1 cellular context compared by ENCODE assay signal in the genomic region with DNA sequence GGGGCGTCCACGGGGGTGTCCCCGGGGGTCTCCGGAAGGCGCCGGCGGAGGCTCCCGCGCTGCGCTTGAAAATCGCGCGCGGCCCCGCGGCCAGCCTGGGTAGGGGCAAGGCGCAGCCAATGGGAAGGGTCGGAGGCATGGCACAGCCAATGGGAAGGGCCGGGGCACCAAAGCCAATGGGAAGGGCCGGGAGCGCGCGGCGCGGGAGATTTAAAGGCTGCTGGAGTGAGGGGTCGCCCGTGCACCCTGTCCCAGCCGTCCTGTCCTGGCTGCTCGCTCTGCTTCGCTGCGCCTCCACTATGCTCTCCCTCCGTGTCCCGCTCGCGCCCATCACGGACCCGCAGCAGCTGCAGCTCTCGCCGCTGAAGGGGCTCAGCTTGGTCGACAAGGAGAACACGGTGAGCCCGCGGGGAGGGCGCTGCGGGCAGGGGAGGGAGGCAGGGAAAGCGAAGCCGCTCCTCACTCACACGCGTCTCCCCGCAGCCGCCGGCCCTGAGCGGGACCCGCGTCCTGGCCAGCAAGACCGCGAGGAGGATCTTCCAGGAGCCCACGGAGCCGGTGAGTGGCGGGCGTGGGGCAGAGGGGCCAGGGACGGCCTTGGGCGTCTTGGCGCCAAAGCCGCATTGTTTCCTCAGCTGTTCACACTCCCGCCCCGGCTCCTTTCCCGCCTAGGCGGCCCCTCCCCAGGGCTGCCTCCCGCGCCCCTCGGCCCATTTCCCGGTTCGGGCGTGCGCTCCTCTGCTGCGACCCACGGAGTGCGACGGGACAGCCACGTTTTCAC.
TF ChIP-seq lines count a peak whose summit lies in the region.

A gene (plus strand): TSS at position 240 of the 781 bp plus-strand sequence. CDS start 60 bp downstream, at position 300.

TF ChIP-seq in K562, 482 proteins besides CTCF, POLR2A, EP300 and RAD21 (continued from another document):
- TF ChIP-seq, protein P1, sequence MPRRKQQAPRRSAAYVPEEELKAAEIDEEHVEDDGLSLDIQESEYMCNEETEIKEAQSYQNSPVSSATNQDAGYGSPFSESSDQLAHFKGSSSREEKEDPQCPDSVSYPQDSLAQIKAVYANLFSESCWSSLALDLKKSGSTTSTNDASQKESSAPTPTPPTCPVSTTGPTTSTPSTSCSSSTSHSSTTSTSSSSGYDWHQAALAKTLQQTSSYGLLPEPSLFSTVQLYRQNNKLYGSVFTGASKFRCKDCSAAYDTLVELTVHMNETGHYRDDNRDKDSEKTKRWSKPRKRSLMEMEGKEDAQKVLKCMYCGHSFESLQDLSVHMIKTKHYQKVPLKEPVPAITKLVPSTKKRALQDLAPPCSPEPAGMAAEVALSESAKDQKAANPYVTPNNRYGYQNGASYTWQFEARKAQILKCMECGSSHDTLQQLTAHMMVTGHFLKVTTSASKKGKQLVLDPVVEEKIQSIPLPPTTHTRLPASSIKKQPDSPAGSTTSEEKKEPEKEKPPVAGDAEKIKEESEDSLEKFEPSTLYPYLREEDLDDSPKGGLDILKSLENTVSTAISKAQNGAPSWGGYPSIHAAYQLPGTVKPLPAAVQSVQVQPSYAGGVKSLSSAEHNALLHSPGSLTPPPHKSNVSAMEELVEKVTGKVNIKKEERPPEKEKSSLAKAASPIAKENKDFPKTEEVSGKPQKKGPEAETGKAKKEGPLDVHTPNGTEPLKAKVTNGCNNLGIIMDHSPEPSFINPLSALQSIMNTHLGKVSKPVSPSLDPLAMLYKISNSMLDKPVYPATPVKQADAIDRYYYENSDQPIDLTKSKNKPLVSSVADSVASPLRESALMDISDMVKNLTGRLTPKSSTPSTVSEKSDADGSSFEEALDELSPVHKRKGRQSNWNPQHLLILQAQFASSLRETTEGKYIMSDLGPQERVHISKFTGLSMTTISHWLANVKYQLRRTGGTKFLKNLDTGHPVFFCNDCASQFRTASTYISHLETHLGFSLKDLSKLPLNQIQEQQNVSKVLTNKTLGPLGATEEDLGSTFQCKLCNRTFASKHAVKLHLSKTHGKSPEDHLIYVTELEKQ (CRISPR knock-in tag; IDR thresholded peaks at IDR 0.05) = no peak
- TF ChIP-seq FOS (IDR thresholded peaks at IDR 0.05; ENCODE audit: extremely low read depth, insufficient read length) (peak; percentile 96), PHF8 (IDR thresholded peaks at IDR 0.05; ENCODE audit: borderline replicate concordance, low read length) (peak; percentile 74; the same call in 1 of the 2 replicates), CHD2 (IDR thresholded peaks at IDR 0.05; ENCODE audit: low read depth, low read length) (peak; percentile 78), POLR2AphosphoS5 (IDR thresholded peaks at IDR 0.05; ENCODE audit: control insufficient read depth, insufficient read depth, low read depth, low read length) (peak; percentile 96), ZNF12 (CRISPR knock-in tag; IDR thresholded peaks at IDR 0.05) (no peak), TAF7 (tag; IDR thresholded peaks at IDR 0.05) (peak; percentile 82), ZNF586 (CRISPR knock-in tag; conservative IDR thresholded peaks at IDR 0.05) (no peak), MXI1 (IDR thresholded peaks at IDR 0.05; ENCODE audit: low read depth, low read length) (0 out of 2 replicates have a peak, but pooled peaks have one; percentile 57), FUS (optimal IDR thresholded peaks at IDR 0.05; ENCODE audit: low read depth, low read length) (peak; percentile 24), FOXK1 (CRISPR knock-in tag; IDR thresholded peaks at IDR 0.05; ENCODE audit: borderline replicate concordance) (peak; percentile 45; the same call in 1 of the 2 replicates), SP1 (CRISPR knock-in tag; IDR thresholded peaks at IDR 0.05) (peak; percentile 83), TRIM28 (IDR thresholded peaks at IDR 0.05) (peak; percentile 38; the same call in 1 of the 2 replicates), YY1 (IDR thresholded peaks at IDR 0.05; ENCODE audit: borderline replicate concordance in 1 of 3, control insufficient read depth in 1 of 3, extremely low read depth in 1 of 3, insufficient read depth in 3 of 3, insufficient read length in 1 of 3, insufficient replicate concordance in 2 of 3, low read depth in 1 of 3, low read length in 2 of 3) (peak in 2 of 3 experiments; percentile 51 to 53), SETDB1 (IDR thresholded peaks at IDR 0.05; ENCODE audit: low read length) (no peak)
- TF ChIP-seq, protein P2, sequence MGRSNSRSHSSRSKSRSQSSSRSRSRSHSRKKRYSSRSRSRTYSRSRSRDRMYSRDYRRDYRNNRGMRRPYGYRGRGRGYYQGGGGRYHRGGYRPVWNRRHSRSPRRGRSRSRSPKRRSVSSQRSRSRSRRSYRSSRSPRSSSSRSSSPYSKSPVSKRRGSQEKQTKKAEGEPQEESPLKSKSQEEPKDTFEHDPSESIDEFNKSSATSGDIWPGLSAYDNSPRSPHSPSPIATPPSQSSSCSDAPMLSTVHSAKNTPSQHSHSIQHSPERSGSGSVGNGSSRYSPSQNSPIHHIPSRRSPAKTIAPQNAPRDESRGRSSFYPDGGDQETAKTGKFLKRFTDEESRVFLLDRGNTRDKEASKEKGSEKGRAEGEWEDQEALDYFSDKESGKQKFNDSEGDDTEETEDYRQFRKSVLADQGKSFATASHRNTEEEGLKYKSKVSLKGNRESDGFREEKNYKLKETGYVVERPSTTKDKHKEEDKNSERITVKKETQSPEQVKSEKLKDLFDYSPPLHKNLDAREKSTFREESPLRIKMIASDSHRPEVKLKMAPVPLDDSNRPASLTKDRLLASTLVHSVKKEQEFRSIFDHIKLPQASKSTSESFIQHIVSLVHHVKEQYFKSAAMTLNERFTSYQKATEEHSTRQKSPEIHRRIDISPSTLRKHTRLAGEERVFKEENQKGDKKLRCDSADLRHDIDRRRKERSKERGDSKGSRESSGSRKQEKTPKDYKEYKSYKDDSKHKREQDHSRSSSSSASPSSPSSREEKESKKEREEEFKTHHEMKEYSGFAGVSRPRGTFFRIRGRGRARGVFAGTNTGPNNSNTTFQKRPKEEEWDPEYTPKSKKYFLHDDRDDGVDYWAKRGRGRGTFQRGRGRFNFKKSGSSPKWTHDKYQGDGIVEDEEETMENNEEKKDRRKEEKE (IDR thresholded peaks at IDR 0.05; ENCODE audit: borderline replicate concordance in 1 of 2, control insufficient read depth in 1 of 2, low read depth in 2 of 2, low read length in 1 of 2) = peak in 1 of 2 experiments; percentile 60; a peak in 1 of 4 replicates
- TF ChIP-seq, protein P3, sequence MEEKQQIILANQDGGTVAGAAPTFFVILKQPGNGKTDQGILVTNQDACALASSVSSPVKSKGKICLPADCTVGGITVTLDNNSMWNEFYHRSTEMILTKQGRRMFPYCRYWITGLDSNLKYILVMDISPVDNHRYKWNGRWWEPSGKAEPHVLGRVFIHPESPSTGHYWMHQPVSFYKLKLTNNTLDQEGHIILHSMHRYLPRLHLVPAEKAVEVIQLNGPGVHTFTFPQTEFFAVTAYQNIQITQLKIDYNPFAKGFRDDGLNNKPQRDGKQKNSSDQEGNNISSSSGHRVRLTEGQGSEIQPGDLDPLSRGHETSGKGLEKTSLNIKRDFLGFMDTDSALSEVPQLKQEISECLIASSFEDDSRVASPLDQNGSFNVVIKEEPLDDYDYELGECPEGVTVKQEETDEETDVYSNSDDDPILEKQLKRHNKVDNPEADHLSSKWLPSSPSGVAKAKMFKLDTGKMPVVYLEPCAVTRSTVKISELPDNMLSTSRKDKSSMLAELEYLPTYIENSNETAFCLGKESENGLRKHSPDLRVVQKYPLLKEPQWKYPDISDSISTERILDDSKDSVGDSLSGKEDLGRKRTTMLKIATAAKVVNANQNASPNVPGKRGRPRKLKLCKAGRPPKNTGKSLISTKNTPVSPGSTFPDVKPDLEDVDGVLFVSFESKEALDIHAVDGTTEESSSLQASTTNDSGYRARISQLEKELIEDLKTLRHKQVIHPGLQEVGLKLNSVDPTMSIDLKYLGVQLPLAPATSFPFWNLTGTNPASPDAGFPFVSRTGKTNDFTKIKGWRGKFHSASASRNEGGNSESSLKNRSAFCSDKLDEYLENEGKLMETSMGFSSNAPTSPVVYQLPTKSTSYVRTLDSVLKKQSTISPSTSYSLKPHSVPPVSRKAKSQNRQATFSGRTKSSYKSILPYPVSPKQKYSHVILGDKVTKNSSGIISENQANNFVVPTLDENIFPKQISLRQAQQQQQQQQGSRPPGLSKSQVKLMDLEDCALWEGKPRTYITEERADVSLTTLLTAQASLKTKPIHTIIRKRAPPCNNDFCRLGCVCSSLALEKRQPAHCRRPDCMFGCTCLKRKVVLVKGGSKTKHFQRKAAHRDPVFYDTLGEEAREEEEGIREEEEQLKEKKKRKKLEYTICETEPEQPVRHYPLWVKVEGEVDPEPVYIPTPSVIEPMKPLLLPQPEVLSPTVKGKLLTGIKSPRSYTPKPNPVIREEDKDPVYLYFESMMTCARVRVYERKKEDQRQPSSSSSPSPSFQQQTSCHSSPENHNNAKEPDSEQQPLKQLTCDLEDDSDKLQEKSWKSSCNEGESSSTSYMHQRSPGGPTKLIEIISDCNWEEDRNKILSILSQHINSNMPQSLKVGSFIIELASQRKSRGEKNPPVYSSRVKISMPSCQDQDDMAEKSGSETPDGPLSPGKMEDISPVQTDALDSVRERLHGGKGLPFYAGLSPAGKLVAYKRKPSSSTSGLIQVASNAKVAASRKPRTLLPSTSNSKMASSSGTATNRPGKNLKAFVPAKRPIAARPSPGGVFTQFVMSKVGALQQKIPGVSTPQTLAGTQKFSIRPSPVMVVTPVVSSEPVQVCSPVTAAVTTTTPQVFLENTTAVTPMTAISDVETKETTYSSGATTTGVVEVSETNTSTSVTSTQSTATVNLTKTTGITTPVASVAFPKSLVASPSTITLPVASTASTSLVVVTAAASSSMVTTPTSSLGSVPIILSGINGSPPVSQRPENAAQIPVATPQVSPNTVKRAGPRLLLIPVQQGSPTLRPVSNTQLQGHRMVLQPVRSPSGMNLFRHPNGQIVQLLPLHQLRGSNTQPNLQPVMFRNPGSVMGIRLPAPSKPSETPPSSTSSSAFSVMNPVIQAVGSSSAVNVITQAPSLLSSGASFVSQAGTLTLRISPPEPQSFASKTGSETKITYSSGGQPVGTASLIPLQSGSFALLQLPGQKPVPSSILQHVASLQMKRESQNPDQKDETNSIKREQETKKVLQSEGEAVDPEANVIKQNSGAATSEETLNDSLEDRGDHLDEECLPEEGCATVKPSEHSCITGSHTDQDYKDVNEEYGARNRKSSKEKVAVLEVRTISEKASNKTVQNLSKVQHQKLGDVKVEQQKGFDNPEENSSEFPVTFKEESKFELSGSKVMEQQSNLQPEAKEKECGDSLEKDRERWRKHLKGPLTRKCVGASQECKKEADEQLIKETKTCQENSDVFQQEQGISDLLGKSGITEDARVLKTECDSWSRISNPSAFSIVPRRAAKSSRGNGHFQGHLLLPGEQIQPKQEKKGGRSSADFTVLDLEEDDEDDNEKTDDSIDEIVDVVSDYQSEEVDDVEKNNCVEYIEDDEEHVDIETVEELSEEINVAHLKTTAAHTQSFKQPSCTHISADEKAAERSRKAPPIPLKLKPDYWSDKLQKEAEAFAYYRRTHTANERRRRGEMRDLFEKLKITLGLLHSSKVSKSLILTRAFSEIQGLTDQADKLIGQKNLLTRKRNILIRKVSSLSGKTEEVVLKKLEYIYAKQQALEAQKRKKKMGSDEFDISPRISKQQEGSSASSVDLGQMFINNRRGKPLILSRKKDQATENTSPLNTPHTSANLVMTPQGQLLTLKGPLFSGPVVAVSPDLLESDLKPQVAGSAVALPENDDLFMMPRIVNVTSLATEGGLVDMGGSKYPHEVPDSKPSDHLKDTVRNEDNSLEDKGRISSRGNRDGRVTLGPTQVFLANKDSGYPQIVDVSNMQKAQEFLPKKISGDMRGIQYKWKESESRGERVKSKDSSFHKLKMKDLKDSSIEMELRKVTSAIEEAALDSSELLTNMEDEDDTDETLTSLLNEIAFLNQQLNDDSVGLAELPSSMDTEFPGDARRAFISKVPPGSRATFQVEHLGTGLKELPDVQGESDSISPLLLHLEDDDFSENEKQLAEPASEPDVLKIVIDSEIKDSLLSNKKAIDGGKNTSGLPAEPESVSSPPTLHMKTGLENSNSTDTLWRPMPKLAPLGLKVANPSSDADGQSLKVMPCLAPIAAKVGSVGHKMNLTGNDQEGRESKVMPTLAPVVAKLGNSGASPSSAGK (IDR thresholded peaks at IDR 0.05) = peak; percentile 74
- TF ChIP-seq, protein P4, sequence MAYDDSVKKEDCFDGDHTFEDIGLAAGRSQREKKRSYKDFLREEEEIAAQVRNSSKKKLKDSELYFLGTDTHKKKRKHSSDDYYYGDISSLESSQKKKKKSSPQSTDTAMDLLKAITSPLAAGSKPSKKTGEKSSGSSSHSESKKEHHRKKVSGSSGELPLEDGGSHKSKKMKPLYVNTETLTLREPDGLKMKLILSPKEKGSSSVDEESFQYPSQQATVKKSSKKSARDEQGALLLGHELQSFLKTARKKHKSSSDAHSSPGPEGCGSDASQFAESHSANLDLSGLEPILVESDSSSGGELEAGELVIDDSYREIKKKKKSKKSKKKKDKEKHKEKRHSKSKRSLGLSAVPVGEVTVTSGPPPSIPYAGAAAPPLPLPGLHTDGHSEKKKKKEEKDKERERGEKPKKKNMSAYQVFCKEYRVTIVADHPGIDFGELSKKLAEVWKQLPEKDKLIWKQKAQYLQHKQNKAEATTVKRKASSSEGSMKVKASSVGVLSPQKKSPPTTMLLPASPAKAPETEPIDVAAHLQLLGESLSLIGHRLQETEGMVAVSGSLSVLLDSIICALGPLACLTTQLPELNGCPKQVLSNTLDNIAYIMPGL (CRISPR knock-in tag; IDR thresholded peaks at IDR 0.05) = peak; percentile 31; the same call in 1 of the 2 replicates
- TF ChIP-seq, protein P5, sequence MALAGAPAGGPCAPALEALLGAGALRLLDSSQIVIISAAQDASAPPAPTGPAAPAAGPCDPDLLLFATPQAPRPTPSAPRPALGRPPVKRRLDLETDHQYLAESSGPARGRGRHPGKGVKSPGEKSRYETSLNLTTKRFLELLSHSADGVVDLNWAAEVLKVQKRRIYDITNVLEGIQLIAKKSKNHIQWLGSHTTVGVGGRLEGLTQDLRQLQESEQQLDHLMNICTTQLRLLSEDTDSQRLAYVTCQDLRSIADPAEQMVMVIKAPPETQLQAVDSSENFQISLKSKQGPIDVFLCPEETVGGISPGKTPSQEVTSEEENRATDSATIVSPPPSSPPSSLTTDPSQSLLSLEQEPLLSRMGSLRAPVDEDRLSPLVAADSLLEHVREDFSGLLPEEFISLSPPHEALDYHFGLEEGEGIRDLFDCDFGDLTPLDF (CRISPR knock-in tag; IDR thresholded peaks at IDR 0.05) = peak; percentile 93; the same call in 1 of the 2 replicates
